Comparison of ENCODE assay signal across 11 cellular contexts in the genomic region with DNA sequence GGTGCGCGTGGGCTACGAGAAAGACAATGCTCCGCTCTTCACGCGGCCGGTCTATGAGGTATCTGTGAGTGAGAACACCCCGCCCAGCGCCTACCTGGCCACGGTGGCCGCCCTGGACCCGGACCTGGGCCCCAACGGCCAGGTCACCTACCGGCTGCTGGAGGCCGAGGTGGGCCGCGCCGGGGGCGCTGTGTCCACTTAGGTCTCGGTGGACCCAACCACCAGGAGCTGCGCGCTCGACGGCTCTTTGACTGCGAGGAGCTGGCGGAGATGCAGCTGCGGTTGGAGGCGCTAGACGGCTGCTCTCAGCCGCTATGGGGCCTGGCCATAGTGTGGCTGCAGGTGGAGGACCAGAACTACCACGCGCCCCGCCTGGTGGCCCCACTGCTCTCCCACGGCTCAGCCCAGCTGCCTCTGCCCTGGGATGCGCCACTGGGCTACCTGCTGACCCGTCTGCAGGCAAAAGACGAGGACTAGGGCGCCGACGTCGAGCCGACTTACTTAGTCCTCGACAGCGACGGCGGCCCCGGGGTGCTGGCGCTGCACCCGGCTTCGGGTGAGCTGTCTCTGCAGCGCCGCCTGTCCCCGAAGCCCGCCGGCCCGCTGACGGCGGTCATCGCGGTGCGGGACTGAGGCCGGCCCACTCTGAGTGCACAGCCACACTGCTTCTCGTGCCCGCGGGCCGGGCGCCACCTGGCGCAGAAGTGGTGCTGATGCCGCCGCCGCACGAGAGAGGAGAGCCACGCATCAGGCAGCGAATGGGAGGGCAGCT.
DNase-seq lines count a peak whose midpoint lies in the region; ATAC-seq and TF ChIP-seq lines count a peak whose summit lies in the region.
"Had no signal": no experiment of that assay in that cellular context is flagged by ENCODE, and none has a peak within 500 bp of the region (broad histone marks: within the 10 kb centered on the region; RNA-seq: fewer than 3 reads in every experiment).

No MANE protein-coding gene starts in this region.

- H3K4me1 ChIP-seq in right atrium auricular region: no peaks in the 10 kb centered on the region
- H3K4me1 ChIP-seq: parathyroid adenoma had no signal

- no peak overlapping the region for H3K4me3 ChIP-seq in right atrium auricular region

- DNase-seq in Right ventricle myocardium superior (peak; percentile 57), right atrium auricular region (ENCODE audit: low spot score) (no peak), astrocyte of the hippocampus (ENCODE audit: low read depth, low spot score) (peak; percentile 51), kidney tubule cell (ENCODE audit: low spot score) (peak; percentile 1), type B pancreatic cell (ENCODE audit: extremely low spot score, unreplicated experiment) (peak; percentile 71)
- DNase-seq: effector CD4-positive, alpha-beta T cell had no signal

- TF ChIP-seq CTCF in right atrium auricular region (IDR thresholded peaks at IDR 0.05) (peak in 1 of 2 donors; percentile 29), type B pancreatic cell (conservative IDR thresholded peaks at IDR 0.05) (peak; percentile 59)

- peaks cover 61% of the 10 kb centered on the region for H3K27me3 Mint-ChIP-seq in type B pancreatic cell
- peaks cover 15% of the 10 kb centered on the region for H3K27me3 Mint-ChIP-seq in activated T-helper 17 cell treated with anti-CD3 and anti-CD28 coated beads, Interleukin-2, amount 50 U/mL, for 72 hours

- ATAC-seq in Right ventricle myocardium superior (ENCODE audit: poor library complexity) (peak; percentile 53), GM19455 (IDR thresholded peaks at IDR 0.05; ENCODE audit: unreplicated experiment) (no peak), GM19395 (IDR thresholded peaks at IDR 0.05; ENCODE audit: unreplicated experiment) (no peak)
- ATAC-seq in activated T-helper 17 cell treated with anti-CD3 and anti-CD28 coated beads, Interleukin-2, amount 50 U/mL, for 72 hours (replicated peaks): no peak

- no peak overlapping the region for H3K27ac Mint-ChIP-seq in type B pancreatic cell
- no peak overlapping the region for H3K27ac Mint-ChIP-seq in activated T-helper 17 cell treated with anti-CD3 and anti-CD28 coated beads, Interleukin-2, amount 50 U/mL, for 72 hours
- H3K27ac Mint-ChIP-seq: CD14-positive monocyte had no signal

- no peaks in the 10 kb centered on the region for H3K36me3 ChIP-seq in right atrium auricular region

- H3K9me3 Mint-ChIP-seq in type B pancreatic cell: no peaks in the 10 kb centered on the region
- no peaks in the 10 kb centered on the region for H3K9me3 Mint-ChIP-seq in activated T-helper 17 cell treated with anti-CD3 and anti-CD28 coated beads, Interleukin-2, amount 50 U/mL, for 72 hours

- H3K27ac ChIP-seq in right atrium auricular region: no peak overlapping the region
- H3K27ac ChIP-seq: parathyroid adenoma had no signal

- H3K4me3 Mint-ChIP-seq in type B pancreatic cell: no peak overlapping the region
- H3K4me3 Mint-ChIP-seq in activated T-helper 17 cell treated with anti-CD3 and anti-CD28 coated beads, Interleukin-2, amount 50 U/mL, for 72 hours: no peak overlapping the region

- no peaks in the 10 kb centered on the region for H3K9me3 ChIP-seq in right atrium auricular region

- intact Hi-C loops in Right ventricle myocardium superior (cut with DNase I): no loop called here

- H3K27me3 ChIP-seq in right atrium auricular region: peaks cover 3 to 14% of the 10 kb centered on the region in 2 donors

- H3K4me1 Mint-ChIP-seq in type B pancreatic cell (ENCODE audit: unreplicated experiment): peaks cover 13% of the 10 kb centered on the region
- no peaks in the 10 kb centered on the region for H3K4me1 Mint-ChIP-seq in activated T-helper 17 cell treated with anti-CD3 and anti-CD28 coated beads, Interleukin-2, amount 50 U/mL, for 72 hours
- H3K4me1 Mint-ChIP-seq: CD14-positive monocyte had no signal

- no peaks in the 10 kb centered on the region for H3K36me3 Mint-ChIP-seq in type B pancreatic cell
- no peaks in the 10 kb centered on the region for H3K36me3 Mint-ChIP-seq in activated T-helper 17 cell treated with anti-CD3 and anti-CD28 coated beads, Interleukin-2, amount 50 U/mL, for 72 hours (ENCODE audit: low read depth)
- H3K36me3 Mint-ChIP-seq: CD14-positive monocyte had no signal
